In the genomic region with DNA sequence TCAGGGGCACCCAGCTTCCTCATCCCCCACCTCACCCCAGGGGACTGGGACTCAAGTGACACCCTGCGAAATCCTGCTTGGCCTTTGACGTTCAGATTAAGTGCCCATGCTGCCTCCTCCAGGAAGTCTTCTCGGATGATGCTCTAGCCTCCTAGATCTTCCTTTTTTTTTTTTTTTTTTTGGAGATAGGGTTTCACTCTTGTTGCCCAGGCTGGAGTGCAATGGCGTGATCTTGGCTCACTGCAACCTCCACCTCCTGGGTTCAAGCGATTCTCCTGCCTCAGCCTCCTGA, we compare ENCODE assay signal across 7 cellular contexts. TPM values are rescaled to one million over a fixed set of nuclear protein-coding genes. Genes with fewer than 3 reads are reported as not detected.
"Had no signal": no experiment of that assay in that cellular context is flagged by ENCODE, and none has a peak within 500 bp of the region (broad histone marks: within the 10 kb centered on the region; RNA-seq: fewer than 3 reads in every experiment).

No MANE protein-coding gene starts in this region.

RNA-seq across cellular contexts. Expression of gene MLXIPL, which starts 16.7 kb away (rescaled TPM):
- total RNA-seq: activated B cell treated with CpG ODN at 0.5 μM for 24 hours; activated CD4-positive, alpha-beta memory T cell treated with anti-CD3 and anti-CD28 coated beads for 36 hours; activated naive CD4-positive, alpha-beta T cell treated with anti-CD3 and anti-CD28 coated beads, Interleukin-2, amount 50 U/mL, for 72 hours; activated T-helper 1 cell treated with anti-CD3 and anti-CD28 coated beads, Interleukin-12 subunit alpha, Interleukin-12 subunit beta, Interleukin-2, Interleukin-4 antibody, amounts not matched to agents 30 ng/mL and 10 ng/mL and 1 ng/mL, durations not matched to agents 14 hours and 24 hours and 36 hours; RPMI7951; T-helper 17 cell had no signal

RNA-seq across cellular contexts. Expression of gene VPS37D, which starts 60.0 kb away (rescaled TPM):
- total RNA-seq: activated naive CD4-positive, alpha-beta T cell treated with anti-CD3 and anti-CD28 coated beads for 36 hours had no signal
